Comparison of ENCODE assay signal across 8 cellular contexts in the genomic region with DNA sequence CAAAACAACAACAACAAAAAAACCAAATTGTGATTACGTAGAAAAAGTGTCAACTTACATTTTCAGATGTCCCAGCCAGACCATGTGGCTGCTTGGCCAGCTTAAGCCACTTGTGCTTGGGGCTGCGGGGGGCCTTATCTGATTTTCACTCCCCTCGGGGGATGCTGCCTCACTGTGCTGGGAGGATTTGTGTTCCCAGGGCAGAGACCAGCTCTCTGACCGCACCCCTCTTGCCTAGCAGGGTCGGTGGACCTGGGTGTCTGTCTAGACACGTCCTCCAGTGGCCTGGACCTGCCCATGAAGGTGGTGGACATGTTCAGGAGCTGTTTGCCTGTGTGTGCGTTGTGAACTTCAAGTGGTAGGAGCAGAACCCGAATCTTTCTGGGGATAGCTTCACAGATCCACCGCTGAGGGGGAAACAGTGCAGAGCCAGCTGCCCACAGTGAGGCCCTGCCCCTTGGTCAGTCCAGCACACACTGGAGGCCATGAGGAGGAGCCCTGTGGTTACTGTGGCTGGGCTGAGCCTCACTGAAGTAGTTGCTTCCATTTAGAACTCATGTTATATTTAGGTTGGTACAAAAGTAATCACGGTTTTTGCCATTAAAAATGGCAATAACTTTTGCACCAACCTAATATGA.
DNase-seq lines count a peak whose midpoint lies in the region; TF ChIP-seq lines count a peak whose summit lies in the region.
"Not testable (repeated sequence)": the region's sequence is repeated elsewhere in the genome, so short reads cannot be mapped to it uniquely, and the experiment has no call there.

No MANE protein-coding gene starts in this region.

- H3K27me3 ChIP-seq in BE2C; SJCRH30; endodermal cell (ENCODE audit: control insufficient read depth, insufficient read depth, low read length, poor library complexity, severe bottlenecking); cardiac muscle cell; neuronal stem cell (ENCODE audit: control insufficient read depth in 3 of 3, insufficient read depth in 3 of 3, low read depth in 1 of 3, low read length in 3 of 3); testis: not testable (repeated sequence)

- DNase-seq in BE2C, result peak; percentile 52
- peak; percentile 30 for DNase-seq in M059J (ENCODE audit: low read depth)
- DNase-seq in SJCRH30, result peak; percentile 56 to 63
- DNase-seq in astrocyte of the hippocampus (ENCODE audit: low read depth, low spot score), result peak; percentile 12
- DNase-seq in endodermal cell, result peak; percentile 42
- DNase-seq in cardiac muscle cell (ENCODE audit: low read depth in 1 of 2, low spot score in 1 of 2), result peak; percentile 28 to 38
- not testable (repeated sequence) for DNase-seq in neuronal stem cell (ENCODE audit: low spot score)
- DNase-seq in testis, result peak; percentile 20

- not testable (repeated sequence) for H2BK120ac ChIP-seq in neuronal stem cell (ENCODE audit: low read depth, low read length)

- H3K9me3 Mint-ChIP-seq in endodermal cell, result not testable (repeated sequence)

- not testable (repeated sequence) for H3K36me3 ChIP-seq in BE2C; SJCRH30; endodermal cell (ENCODE audit: control insufficient read depth, insufficient read depth, low read length); cardiac muscle cell; neuronal stem cell (replicated peaks in 1 of 2; ENCODE audit: control insufficient read depth in 2 of 2, insufficient read depth in 2 of 2, low read length in 2 of 2); testis (ENCODE audit: low read depth, missing control alignments)

- H3K4me2 ChIP-seq in neuronal stem cell (ENCODE audit: insufficient read depth, low read length, poor library complexity, severe bottlenecking), result not testable (repeated sequence)

- not testable (repeated sequence) for H3K27me3 Mint-ChIP-seq in endodermal cell (ENCODE audit: insufficient read depth)

- not testable (repeated sequence) for H3K27ac ChIP-seq in SJCRH30; endodermal cell (ENCODE audit: low read depth, low read length); neuronal stem cell (replicated peaks; ENCODE audit: low read length); testis
- peak overlapping the region; percentile 72 for H3K27ac ChIP-seq in cardiac muscle cell

- H3K4me3 Mint-ChIP-seq in endodermal cell, result not testable (repeated sequence)

- not testable (repeated sequence) for H2AK5ac ChIP-seq in neuronal stem cell (ENCODE audit: low read depth, low read length)

- peaks cover 29% of the 10 kb centered on the region for H3K36me3 Mint-ChIP-seq in endodermal cell (ENCODE audit: low read depth)

- intact Hi-C loops in testis (cut with DNase I; ENCODE audit: low total_unique reads), result not testable (repeated sequence)

- TF ChIP-seq POLR2A in testis (IDR thresholded peaks at IDR 0.05), result not testable (repeated sequence)

- H3K79me1 ChIP-seq in neuronal stem cell (ENCODE audit: low read depth, low read length), result not testable (repeated sequence)

- H3K4me3 ChIP-seq in BE2C (ENCODE audit: low read depth, low read length); SJCRH30; endodermal cell (ENCODE audit: low read length); cardiac muscle cell; neuronal stem cell (ENCODE audit: low read length in 2 of 2); testis: not testable (repeated sequence)

- not testable (repeated sequence) for H3K4me1 ChIP-seq in BE2C; SJCRH30; endodermal cell (ENCODE audit: control insufficient read depth, insufficient read depth, low read length); cardiac muscle cell (ENCODE audit: low read depth); neuronal stem cell (ENCODE audit: control insufficient read depth in 2 of 2, insufficient read depth in 1 of 2, low read depth in 1 of 2, low read length in 2 of 2); testis

- peaks cover 23% of the 10 kb centered on the region for H3K4me1 Mint-ChIP-seq in endodermal cell

- H3K14ac ChIP-seq in neuronal stem cell (ENCODE audit: low read length), result not testable (repeated sequence)

- not testable (repeated sequence) for H2BK5ac ChIP-seq in neuronal stem cell (ENCODE audit: low read length)

- H2AFZ ChIP-seq in neuronal stem cell (ENCODE audit: low read length), result not testable (repeated sequence)

- TF ChIP-seq CTCF in BE2C (IDR thresholded peaks at IDR 0.05; ENCODE audit: low read depth, low read length); endodermal cell (conservative IDR thresholded peaks at IDR 0.05); cardiac muscle cell (IDR thresholded peaks at IDR 0.05; ENCODE audit: low read depth, low read length); testis (IDR thresholded peaks at IDR 0.05): not testable (repeated sequence)

- not testable (repeated sequence) for H3K27ac Mint-ChIP-seq in endodermal cell

- not testable (repeated sequence) for H3K9ac ChIP-seq in endodermal cell (ENCODE audit: extremely low read depth, low read length, poor library complexity, severe bottlenecking); neuronal stem cell (ENCODE audit: low read depth, low read length, poor library complexity)

- H3K4ac ChIP-seq in neuronal stem cell (ENCODE audit: low read length), result not testable (repeated sequence)

- H2BK15ac ChIP-seq in neuronal stem cell (ENCODE audit: low read length), result not testable (repeated sequence)

- H2BK12ac ChIP-seq in neuronal stem cell (ENCODE audit: low read length), result not testable (repeated sequence)

- not testable (repeated sequence) for H3K9me3 ChIP-seq in BE2C; SJCRH30 (replicated peaks); endodermal cell (ENCODE audit: control insufficient read depth, low read length); cardiac muscle cell (ENCODE audit: low read depth); neuronal stem cell (replicated peaks in 1 of 2; ENCODE audit: control insufficient read depth in 2 of 2, insufficient read depth in 1 of 2, low read depth in 1 of 2, low read length in 2 of 2); testis

- 88 to 90% methylated on average over 6 to 9 of the region's 10 CpGs for WGBS in endodermal cell (ENCODE audit: insufficient coverage in 1 of 2, insufficient read length in 1 of 2), 2 experiments
- WGBS in neuronal stem cell (ENCODE audit: extremely low coverage in 2 of 2, insufficient read length in 2 of 2, insufficient replicate concordance in 1 of 2), 2 donors, result no CpG with 5 or more reads among the region's 10 CpGs
- WGBS in testis, 2 donors, result 54 to 58% methylated on average over 3 to 10 of the region's 10 CpGs

- H4K91ac ChIP-seq in neuronal stem cell (ENCODE audit: low read depth, low read length, poor library complexity), result not testable (repeated sequence)

- H3K23ac ChIP-seq in neuronal stem cell (ENCODE audit: low read depth, low read length, poor library complexity), result not testable (repeated sequence)

- H3K18ac ChIP-seq in neuronal stem cell (ENCODE audit: low read length), result peak overlapping the region; percentile 13

- H4K8ac ChIP-seq in neuronal stem cell (ENCODE audit: low read depth, low read length), result not testable (repeated sequence)
